ENCODE assay signal across 1 cellular context in the genomic region with DNA sequence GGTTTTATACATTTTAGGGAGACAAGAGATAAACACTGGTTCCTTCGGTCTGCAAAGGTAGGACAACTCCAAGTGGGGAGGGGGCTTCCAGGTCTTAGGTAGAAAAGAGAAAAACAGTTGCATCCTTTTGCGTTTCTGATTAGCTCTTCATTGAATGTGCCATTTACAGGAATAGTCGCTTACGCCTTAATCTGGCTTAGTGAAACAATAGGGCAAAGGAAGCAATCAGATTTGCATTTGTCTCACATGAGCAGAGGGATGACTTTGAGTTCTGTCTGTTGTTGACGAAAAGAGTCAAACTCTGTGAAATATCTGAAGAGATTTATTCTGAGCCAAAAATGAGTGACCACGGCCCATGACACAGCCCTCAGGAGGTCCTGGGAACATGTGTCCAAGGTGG.
TF ChIP-seq lines count a peak whose summit lies in the region.

No MANE protein-coding gene starts in this region.

TF ChIP-seq in H1, 55 proteins besides CTCF, POLR2A, EP300 and RAD21 (continued from another document):
- no peak for TF ChIP-seq TEAD4 (IDR thresholded peaks at IDR 0.05; ENCODE audit: low read depth, low read length)
- TF ChIP-seq RNF2 (IDR thresholded peaks at IDR 0.05; ENCODE audit: borderline replicate concordance, low read depth, low read length, missing control alignments, poor library complexity, severe bottlenecking), result no peak
- TF ChIP-seq EZH2 (IDR thresholded peaks at IDR 0.05; ENCODE audit: low read depth, low read length, severe bottlenecking), result no peak
- TF ChIP-seq, protein P1, sequence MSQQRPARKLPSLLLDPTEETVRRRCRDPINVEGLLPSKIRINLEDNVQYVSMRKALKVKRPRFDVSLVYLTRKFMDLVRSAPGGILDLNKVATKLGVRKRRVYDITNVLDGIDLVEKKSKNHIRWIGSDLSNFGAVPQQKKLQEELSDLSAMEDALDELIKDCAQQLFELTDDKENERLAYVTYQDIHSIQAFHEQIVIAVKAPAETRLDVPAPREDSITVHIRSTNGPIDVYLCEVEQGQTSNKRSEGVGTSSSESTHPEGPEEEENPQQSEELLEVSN (IDR thresholded peaks at IDR 0.05), result no peak
- no peak for TF ChIP-seq PHF8 (conservative IDR thresholded peaks at IDR 0.05; ENCODE audit: low read depth, low read length)
- TF ChIP-seq TAF7 (optimal IDR thresholded peaks at IDR 0.05; ENCODE audit: borderline replicate concordance, low read depth, low read length), result no peak
- no peak for TF ChIP-seq HDAC6 (IDR thresholded peaks at IDR 0.05; ENCODE audit: low read depth, low read length)
- TF ChIP-seq BRCA1 (IDR thresholded peaks at IDR 0.05; ENCODE audit: low read depth, low read length), result no peak
- TF ChIP-seq, protein P2, sequence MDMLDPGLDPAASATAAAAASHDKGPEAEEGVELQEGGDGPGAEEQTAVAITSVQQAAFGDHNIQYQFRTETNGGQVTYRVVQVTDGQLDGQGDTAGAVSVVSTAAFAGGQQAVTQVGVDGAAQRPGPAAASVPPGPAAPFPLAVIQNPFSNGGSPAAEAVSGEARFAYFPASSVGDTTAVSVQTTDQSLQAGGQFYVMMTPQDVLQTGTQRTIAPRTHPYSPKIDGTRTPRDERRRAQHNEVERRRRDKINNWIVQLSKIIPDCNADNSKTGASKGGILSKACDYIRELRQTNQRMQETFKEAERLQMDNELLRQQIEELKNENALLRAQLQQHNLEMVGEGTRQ (IDR thresholded peaks at IDR 0.05; ENCODE audit: low read length), result no peak
- no peak for TF ChIP-seq SAP30 (IDR thresholded peaks at IDR 0.05; ENCODE audit: insufficient read depth, insufficient replicate concordance, low read length)
- TF ChIP-seq, protein P3, sequence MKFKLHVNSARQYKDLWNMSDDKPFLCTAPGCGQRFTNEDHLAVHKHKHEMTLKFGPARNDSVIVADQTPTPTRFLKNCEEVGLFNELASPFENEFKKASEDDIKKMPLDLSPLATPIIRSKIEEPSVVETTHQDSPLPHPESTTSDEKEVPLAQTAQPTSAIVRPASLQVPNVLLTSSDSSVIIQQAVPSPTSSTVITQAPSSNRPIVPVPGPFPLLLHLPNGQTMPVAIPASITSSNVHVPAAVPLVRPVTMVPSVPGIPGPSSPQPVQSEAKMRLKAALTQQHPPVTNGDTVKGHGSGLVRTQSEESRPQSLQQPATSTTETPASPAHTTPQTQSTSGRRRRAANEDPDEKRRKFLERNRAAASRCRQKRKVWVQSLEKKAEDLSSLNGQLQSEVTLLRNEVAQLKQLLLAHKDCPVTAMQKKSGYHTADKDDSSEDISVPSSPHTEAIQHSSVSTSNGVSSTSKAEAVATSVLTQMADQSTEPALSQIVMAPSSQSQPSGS (IDR thresholded peaks at IDR 0.05; ENCODE audit: low read length), result no peak
- TF ChIP-seq BCL11A (IDR thresholded peaks at IDR 0.05; ENCODE audit: low read depth in 2 of 2, low read length in 2 of 2), result no peak
- no peak for TF ChIP-seq GTF2F1 (IDR thresholded peaks at IDR 0.05; ENCODE audit: borderline replicate concordance, low read depth, low read length)
- no peak for TF ChIP-seq HDAC2 (IDR thresholded peaks at IDR 0.05; ENCODE audit: borderline replicate concordance in 1 of 2, low read depth in 2 of 2, low read length in 2 of 2)
- no peak for TF ChIP-seq RFX5 (IDR thresholded peaks at IDR 0.05; ENCODE audit: borderline replicate concordance, low read depth, low read length)
- TF ChIP-seq POLR2AphosphoS5 (IDR thresholded peaks at IDR 0.05; ENCODE audit: low read depth, low read length), result no peak
- no peak for TF ChIP-seq RBBP5 (IDR thresholded peaks at IDR 0.05; ENCODE audit: borderline replicate concordance, low read depth, low read length)
